Comparison of ENCODE assay signal across 1 cellular context in the genomic region with DNA sequence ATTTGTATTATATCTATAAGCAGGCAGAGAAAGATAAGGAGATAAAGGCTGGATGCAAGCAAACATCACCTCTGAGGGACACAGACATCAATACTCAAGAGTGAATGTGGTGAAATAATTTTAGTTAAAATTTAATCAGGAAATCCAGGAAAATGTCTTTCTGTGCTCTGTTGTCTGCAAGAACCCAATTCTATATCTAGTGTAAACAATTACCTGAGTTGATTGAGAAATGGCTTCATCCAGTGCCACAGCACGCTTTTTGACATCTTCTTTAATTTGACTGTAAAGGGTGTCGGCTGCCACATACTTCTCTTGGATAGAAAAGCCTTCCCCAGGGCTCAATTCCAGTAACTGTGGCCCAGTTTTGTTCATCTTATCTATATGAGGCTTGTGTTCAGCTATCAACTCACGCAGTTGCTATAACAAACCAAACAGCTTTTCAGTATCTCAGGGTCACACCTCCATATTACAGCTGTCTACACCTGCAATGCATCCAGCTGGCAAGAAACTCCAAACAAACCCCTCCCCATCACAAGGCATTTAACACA.
TF ChIP-seq lines count a peak whose summit lies in the region.

No MANE protein-coding gene starts in this region.

TF ChIP-seq in IMR-90, 13 proteins besides CTCF, POLR2A, EP300 and RAD21:
- TF ChIP-seq BHLHE40 (IDR thresholded peaks at IDR 0.05; ENCODE audit: low read depth, low read length) (no peak), SMC3 (IDR thresholded peaks at IDR 0.05; ENCODE audit: low read depth, low read length) (no peak), MAFK (IDR thresholded peaks at IDR 0.05; ENCODE audit: low read depth, low read length) (no peak), MAZ (IDR thresholded peaks at IDR 0.05; ENCODE audit: borderline replicate concordance, low read depth, low read length) (no peak), RFX5 (IDR thresholded peaks at IDR 0.05; ENCODE audit: low read depth, low read length) (no peak), MXI1 (IDR thresholded peaks at IDR 0.05; ENCODE audit: borderline replicate concordance, low read depth, low read length) (no peak), RCOR1 (IDR thresholded peaks at IDR 0.05; ENCODE audit: insufficient replicate concordance, low read length) (no peak), FOS (IDR thresholded peaks at IDR 0.05; ENCODE audit: low read depth, low read length) (no peak), NFE2L2 (IDR thresholded peaks at IDR 0.05; ENCODE audit: low read depth, low read length) (no peak), CEBPB (IDR thresholded peaks at IDR 0.05; ENCODE audit: low read depth, low read length) (no peak), CHD1 (IDR thresholded peaks at IDR 0.05; ENCODE audit: low read depth, low read length) (no peak)
- TF ChIP-seq, protein P1, sequence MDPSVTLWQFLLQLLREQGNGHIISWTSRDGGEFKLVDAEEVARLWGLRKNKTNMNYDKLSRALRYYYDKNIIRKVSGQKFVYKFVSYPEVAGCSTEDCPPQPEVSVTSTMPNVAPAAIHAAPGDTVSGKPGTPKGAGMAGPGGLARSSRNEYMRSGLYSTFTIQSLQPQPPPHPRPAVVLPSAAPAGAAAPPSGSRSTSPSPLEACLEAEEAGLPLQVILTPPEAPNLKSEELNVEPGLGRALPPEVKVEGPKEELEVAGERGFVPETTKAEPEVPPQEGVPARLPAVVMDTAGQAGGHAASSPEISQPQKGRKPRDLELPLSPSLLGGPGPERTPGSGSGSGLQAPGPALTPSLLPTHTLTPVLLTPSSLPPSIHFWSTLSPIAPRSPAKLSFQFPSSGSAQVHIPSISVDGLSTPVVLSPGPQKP (IDR thresholded peaks at IDR 0.05; ENCODE audit: borderline replicate concordance, low read depth, low read length): no peak
- TF ChIP-seq, protein P2, sequence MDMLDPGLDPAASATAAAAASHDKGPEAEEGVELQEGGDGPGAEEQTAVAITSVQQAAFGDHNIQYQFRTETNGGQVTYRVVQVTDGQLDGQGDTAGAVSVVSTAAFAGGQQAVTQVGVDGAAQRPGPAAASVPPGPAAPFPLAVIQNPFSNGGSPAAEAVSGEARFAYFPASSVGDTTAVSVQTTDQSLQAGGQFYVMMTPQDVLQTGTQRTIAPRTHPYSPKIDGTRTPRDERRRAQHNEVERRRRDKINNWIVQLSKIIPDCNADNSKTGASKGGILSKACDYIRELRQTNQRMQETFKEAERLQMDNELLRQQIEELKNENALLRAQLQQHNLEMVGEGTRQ (IDR thresholded peaks at IDR 0.05; ENCODE audit: low read depth, low read length): no peak
TF ChIP-seq in IMR-90: peak in this region for 0.
